In genomic region chr10:76035010-76035727, GRCh38 we compare ENCODE assay signal across 11 cellular contexts.
DNase-seq lines count a peak whose midpoint lies in the region; ATAC-seq and TF ChIP-seq lines count a peak whose summit lies in the region.
"Had no signal": no experiment of that assay in that cellular context is flagged by ENCODE, and none has a peak within 500 bp of the region (broad histone marks: within the 10 kb centered on the region; RNA-seq: fewer than 3 reads in every experiment).

No MANE protein-coding gene starts in this region.

- H3K27me3 Mint-ChIP-seq in chondrocyte (ENCODE audit: low read depth) = no peaks in the 10 kb centered on the region

- TF ChIP-seq CTCF in chondrocyte (IDR thresholded peaks at IDR 0.05) = no peak
- TF ChIP-seq CTCF in thoracic aorta (IDR thresholded peaks at IDR 0.05) = no peak

- peak overlapping the region; percentile 53 for H3K18ac ChIP-seq in mesendoderm (ENCODE audit: low read length)

- H3K9me3 Mint-ChIP-seq in chondrocyte (ENCODE audit: low read depth) = peaks cover 7% of the 10 kb centered on the region

- H3K4me2 ChIP-seq in mesendoderm (ENCODE audit: low read length) = no peak overlapping the region
- H3K4me2 ChIP-seq: PC-9 had no signal

- no peak overlapping the region for H2AK5ac ChIP-seq in mesendoderm (ENCODE audit: low read length)

- peak; percentile 42 for DNase-seq in NCI-H146 treated with DMSO at 0.1 percent for 48 hours (lab: John Stamatoyannopoulos, UW; ENCODE audit: unreplicated experiment)
- no peak for DNase-seq in chondrocyte (ENCODE audit: low spot score)
- DNase-seq in mesendoderm = no peak
- no peak for DNase-seq in thoracic aorta (ENCODE audit: low spot score)
- no peak for DNase-seq in GM19240 (ENCODE audit: insufficient read length, low spot score)
- DNase-seq in KG1 (lab: John Stamatoyannopoulos, UW) = no peak
- DNase-seq in cerebellar nuclear complex (lab: John Stamatoyannopoulos, UW) = no peak
- DNase-seq: activated CD4-positive, CD25-positive, alpha-beta regulatory T cell treated with anti-CD3 and anti-CD28 coated beads, Interleukin-2, amount 50 U/mL, for 72 hours; PC-9; T-helper 9 cell had no signal

- peak overlapping the region; percentile 71 for H3K27ac Mint-ChIP-seq in chondrocyte (ENCODE audit: unreplicated experiment)

- H3K9me3 ChIP-seq in thoracic aorta = peaks cover 7% of the 10 kb centered on the region

- H3K79me2 ChIP-seq in mesendoderm (ENCODE audit: control insufficient read depth, insufficient read depth, low read length) = no peaks in the 10 kb centered on the region

- H3K4me1 ChIP-seq in mesendoderm (ENCODE audit: control insufficient read depth, low read depth, low read length) (no peaks in the 10 kb centered on the region), thoracic aorta (ENCODE audit: control insufficient read depth in 1 of 2, low read depth in 2 of 2) (peaks cover 14 to 40% of the 10 kb centered on the region in 2 donors)

- H3K36me3 ChIP-seq in mesendoderm (ENCODE audit: control insufficient read depth, insufficient read depth, low read length) (no peaks in the 10 kb centered on the region), thoracic aorta (no peaks in the 10 kb centered on the region)
- H3K36me3 ChIP-seq: adrenal gland had no signal

- H3K27ac ChIP-seq in mesendoderm (ENCODE audit: low read depth, low read length) = no peak overlapping the region
- H3K27ac ChIP-seq in thoracic aorta = peak overlapping the region; percentile 57 to 61
- H3K27ac ChIP-seq: PC-9 had no signal

- H3K4ac ChIP-seq in mesendoderm (ENCODE audit: low read depth, low read length) = no peak overlapping the region

- H3K56ac ChIP-seq in mesendoderm (ENCODE audit: low read length) = peak overlapping the region; percentile 25

- ATAC-seq in thoracic aorta (ENCODE audit: insufficient number of reproducible peaks, low FRiP score, low read depth) = no peak

- no peak overlapping the region for H4K8ac ChIP-seq in mesendoderm (ENCODE audit: low read depth, low read length)

- peak overlapping the region; percentile 10 for H2BK15ac ChIP-seq in mesendoderm (replicated peaks; ENCODE audit: low read depth)

- no peak overlapping the region for H3K4me3 ChIP-seq in mesendoderm (ENCODE audit: low read length)
- H3K4me3 ChIP-seq in thoracic aorta = peak overlapping the region; percentile 58
- H3K4me3 ChIP-seq: PC-9 had no signal

- H2BK120ac ChIP-seq in mesendoderm (ENCODE audit: low read depth, low read length) = no peak overlapping the region

- H3K79me1 ChIP-seq in mesendoderm (ENCODE audit: low read length) = no peaks in the 10 kb centered on the region

- H3K4me1 Mint-ChIP-seq in chondrocyte (ENCODE audit: low read depth) = peaks cover 20% of the 10 kb centered on the region

- no peak overlapping the region for H2BK5ac ChIP-seq in mesendoderm (ENCODE audit: low read length)

- peaks cover 2% of the 10 kb centered on the region for H3K36me3 Mint-ChIP-seq in chondrocyte (ENCODE audit: low read depth)

- H3K9ac ChIP-seq in mesendoderm (ENCODE audit: low read length) = no peak overlapping the region

- H4K5ac ChIP-seq in mesendoderm (ENCODE audit: low read length) = no peak overlapping the region

- WGBS in mesendoderm (ENCODE audit: extremely low coverage, insufficient coverage, low lambda C conversion rate) = no CpG with 5 or more reads among the region's 12 CpGs

- H3K4me3 Mint-ChIP-seq in chondrocyte (ENCODE audit: unreplicated experiment) = peak overlapping the region; percentile 44

- H3K23ac ChIP-seq in mesendoderm (ENCODE audit: low read length) = no peak overlapping the region

- H3K27me3 ChIP-seq in mesendoderm (ENCODE audit: insufficient read depth, low read length, poor library complexity) (no peaks in the 10 kb centered on the region), thoracic aorta (replicated peaks; ENCODE audit: insufficient read depth) (no peaks in the 10 kb centered on the region)
- H3K27me3 ChIP-seq: adrenal gland had no signal
